Comparison of ENCODE assay signal across 1 cellular context in the genomic region with DNA sequence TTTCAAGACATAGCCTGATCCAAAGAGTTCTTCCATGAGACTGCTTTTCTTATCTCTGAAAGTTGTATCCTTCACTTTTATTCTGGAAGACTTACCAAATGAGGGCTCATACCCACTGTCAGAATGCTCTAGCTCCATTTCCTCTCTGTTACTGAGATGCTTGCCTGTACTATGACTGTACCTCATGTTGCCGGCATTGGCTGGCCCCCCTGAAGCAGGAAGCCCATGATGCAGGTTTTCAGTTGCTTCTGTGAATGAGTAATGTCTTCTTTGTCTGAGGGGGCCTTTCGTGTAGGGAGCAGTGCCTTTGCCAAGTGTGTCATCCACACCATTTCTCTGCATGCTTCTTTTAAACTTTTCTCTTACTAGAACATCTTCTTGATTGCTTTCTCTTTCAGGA.
TF ChIP-seq lines count a peak whose summit lies in the region.

No MANE protein-coding gene starts in this region.

TF ChIP-seq in HepG2, 621 proteins besides CTCF, POLR2A, EP300 and RAD21:
- TF ChIP-seq, protein P1, sequence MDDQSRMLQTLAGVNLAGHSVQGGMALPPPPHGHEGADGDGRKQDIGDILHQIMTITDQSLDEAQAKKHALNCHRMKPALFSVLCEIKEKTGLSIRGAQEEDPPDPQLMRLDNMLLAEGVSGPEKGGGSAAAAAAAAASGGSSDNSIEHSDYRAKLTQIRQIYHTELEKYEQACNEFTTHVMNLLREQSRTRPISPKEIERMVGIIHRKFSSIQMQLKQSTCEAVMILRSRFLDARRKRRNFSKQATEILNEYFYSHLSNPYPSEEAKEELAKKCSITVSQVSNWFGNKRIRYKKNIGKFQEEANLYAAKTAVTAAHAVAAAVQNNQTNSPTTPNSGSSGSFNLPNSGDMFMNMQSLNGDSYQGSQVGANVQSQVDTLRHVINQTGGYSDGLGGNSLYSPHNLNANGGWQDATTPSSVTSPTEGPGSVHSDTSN (CRISPR knock-in tag; IDR thresholded peaks at IDR 0.05; ENCODE audit: borderline replicate concordance) = no peak
- TF ChIP-seq, protein P2, sequence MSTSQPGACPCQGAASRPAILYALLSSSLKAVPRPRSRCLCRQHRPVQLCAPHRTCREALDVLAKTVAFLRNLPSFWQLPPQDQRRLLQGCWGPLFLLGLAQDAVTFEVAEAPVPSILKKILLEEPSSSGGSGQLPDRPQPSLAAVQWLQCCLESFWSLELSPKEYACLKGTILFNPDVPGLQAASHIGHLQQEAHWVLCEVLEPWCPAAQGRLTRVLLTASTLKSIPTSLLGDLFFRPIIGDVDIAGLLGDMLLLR (CRISPR knock-in tag; IDR thresholded peaks at IDR 0.05) = no peak
- TF ChIP-seq, protein P3, sequence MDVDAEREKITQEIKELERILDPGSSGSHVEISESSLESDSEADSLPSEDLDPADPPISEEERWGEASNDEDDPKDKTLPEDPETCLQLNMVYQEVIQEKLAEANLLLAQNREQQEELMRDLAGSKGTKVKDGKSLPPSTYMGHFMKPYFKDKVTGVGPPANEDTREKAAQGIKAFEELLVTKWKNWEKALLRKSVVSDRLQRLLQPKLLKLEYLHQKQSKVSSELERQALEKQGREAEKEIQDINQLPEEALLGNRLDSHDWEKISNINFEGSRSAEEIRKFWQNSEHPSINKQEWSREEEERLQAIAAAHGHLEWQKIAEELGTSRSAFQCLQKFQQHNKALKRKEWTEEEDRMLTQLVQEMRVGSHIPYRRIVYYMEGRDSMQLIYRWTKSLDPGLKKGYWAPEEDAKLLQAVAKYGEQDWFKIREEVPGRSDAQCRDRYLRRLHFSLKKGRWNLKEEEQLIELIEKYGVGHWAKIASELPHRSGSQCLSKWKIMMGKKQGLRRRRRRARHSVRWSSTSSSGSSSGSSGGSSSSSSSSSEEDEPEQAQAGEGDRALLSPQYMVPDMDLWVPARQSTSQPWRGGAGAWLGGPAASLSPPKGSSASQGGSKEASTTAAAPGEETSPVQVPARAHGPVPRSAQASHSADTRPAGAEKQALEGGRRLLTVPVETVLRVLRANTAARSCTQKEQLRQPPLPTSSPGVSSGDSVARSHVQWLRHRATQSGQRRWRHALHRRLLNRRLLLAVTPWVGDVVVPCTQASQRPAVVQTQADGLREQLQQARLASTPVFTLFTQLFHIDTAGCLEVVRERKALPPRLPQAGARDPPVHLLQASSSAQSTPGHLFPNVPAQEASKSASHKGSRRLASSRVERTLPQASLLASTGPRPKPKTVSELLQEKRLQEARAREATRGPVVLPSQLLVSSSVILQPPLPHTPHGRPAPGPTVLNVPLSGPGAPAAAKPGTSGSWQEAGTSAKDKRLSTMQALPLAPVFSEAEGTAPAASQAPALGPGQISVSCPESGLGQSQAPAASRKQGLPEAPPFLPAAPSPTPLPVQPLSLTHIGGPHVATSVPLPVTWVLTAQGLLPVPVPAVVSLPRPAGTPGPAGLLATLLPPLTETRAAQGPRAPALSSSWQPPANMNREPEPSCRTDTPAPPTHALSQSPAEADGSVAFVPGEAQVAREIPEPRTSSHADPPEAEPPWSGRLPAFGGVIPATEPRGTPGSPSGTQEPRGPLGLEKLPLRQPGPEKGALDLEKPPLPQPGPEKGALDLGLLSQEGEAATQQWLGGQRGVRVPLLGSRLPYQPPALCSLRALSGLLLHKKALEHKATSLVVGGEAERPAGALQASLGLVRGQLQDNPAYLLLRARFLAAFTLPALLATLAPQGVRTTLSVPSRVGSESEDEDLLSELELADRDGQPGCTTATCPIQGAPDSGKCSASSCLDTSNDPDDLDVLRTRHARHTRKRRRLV (CRISPR knock-in tag; IDR thresholded peaks at IDR 0.05) = no peak
- TF ChIP-seq ZFP90 (CRISPR knock-in tag; IDR thresholded peaks at IDR 0.05; ENCODE audit: borderline replicate concordance) = peak; percentile 98
- TF ChIP-seq JARID2 (CRISPR knock-in tag; IDR thresholded peaks at IDR 0.05; ENCODE audit: insufficient replicate concordance) = no peak
- no peak for TF ChIP-seq WIZ (CRISPR knock-in tag; IDR thresholded peaks at IDR 0.05)
